Comparison of ENCODE assay signal across 8 cellular contexts in the genomic region with DNA sequence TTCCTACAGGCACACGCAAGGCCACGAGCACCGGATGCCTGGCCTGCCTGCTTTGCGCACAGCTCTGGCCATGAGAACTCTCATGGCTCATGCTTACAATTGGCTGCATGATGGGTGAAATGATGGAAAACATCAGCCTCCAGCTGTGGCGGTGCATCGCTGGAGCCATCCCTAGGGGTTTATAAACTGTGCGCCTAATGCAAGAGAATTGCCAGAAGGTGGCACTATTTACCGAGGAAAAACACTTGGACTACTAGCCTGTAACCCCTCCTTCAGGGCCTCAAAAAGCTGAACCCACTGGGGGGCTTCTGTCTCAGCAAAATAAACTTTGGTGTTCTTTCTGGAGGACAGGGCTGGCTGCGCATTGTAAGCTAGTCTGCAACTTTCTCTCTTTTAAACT. TPM values are rescaled to one million over a fixed set of nuclear protein-coding genes. Genes with fewer than 3 reads are reported as not detected.
DNase-seq lines count a peak whose midpoint lies in the region; ATAC-seq and TF ChIP-seq lines count a peak whose summit lies in the region.

No MANE protein-coding gene starts in this region.

- no peaks in the 10 kb centered on the region for H3K27me3 ChIP-seq in cardiac muscle cell
- H3K27me3 ChIP-seq in PC-3 (ENCODE audit: low read length), result no peaks in the 10 kb centered on the region

- no TSS peak for BruUV-seq in PC-3 (replicated peaks; lab: Mats Ljungman, UMichigan)

- DNase-seq in cardiac muscle cell (ENCODE audit: low read depth in 1 of 2, low spot score in 1 of 2), result peak; percentile 24 to 41
- DNase-seq in cardiac septum (ENCODE audit: low spot score), result no peak
- DNase-seq in PC-3, result peak; percentile 58
- peak; percentile 38 for DNase-seq in fibroblast of villous mesenchyme (ENCODE audit: low read depth)
- DNase-seq in activated T-cell treated with anti-CD3 and anti-CD28 coated beads, Interleukin-2, amount 50 U/mL, for 24 hours, result no peak

- H3F3A ChIP-seq in PC-3 (ENCODE audit: low read length, unreplicated experiment), result no peaks in the 10 kb centered on the region

- peaks cover 49% of the 10 kb centered on the region for H3K36me3 Mint-ChIP-seq in activated T-cell treated with anti-CD3 and anti-CD28 coated beads, Interleukin-2, amount 50 U/mL, for 24 hours (ENCODE audit: low read depth)

- H3K4me3 Mint-ChIP-seq in activated T-cell treated with anti-CD3 and anti-CD28 coated beads, Interleukin-2, amount 50 U/mL, for 24 hours, result no peak overlapping the region

- no peak overlapping the region for H3K4me3 ChIP-seq in cardiac muscle cell
- H3K4me3 ChIP-seq in PC-3 (ENCODE audit: low read length), result no peak overlapping the region
- H3K4me3 ChIP-seq in fibroblast of villous mesenchyme (ENCODE audit: low read depth, low read length), result no peak overlapping the region

- H3K4me1 Mint-ChIP-seq in activated T-cell treated with anti-CD3 and anti-CD28 coated beads, Interleukin-2, amount 50 U/mL, for 24 hours (ENCODE audit: low read depth), result no peaks in the 10 kb centered on the region

- CTCF ChIA-PET in PC-3 (lab: Charles Lee), result no interaction called here

- intact Hi-C loops in cardiac septum (cut with DNase I), result no loop called here
- intact Hi-C loops in PC-3 (cut with micrococcal nuclease), result loop anchor here (1.0 kb wide), 2 partner anchors 74 to 402 kb away; no protein-coding TSS in a partner anchor

- H3K9me3 Mint-ChIP-seq in activated T-cell treated with anti-CD3 and anti-CD28 coated beads, Interleukin-2, amount 50 U/mL, for 24 hours, result no peaks in the 10 kb centered on the region

- peak; percentile 54 for ATAC-seq in PC-3
- no peak for ATAC-seq in HG02678 (IDR thresholded peaks at IDR 0.05; ENCODE audit: unreplicated experiment)
- no peak for ATAC-seq in HG03520 (IDR thresholded peaks at IDR 0.05; ENCODE audit: unreplicated experiment)
- no peak for ATAC-seq in HG03378 (IDR thresholded peaks at IDR 0.05; ENCODE audit: unreplicated experiment)

- H3K9ac ChIP-seq in PC-3 (ENCODE audit: low read length), result no peak overlapping the region

- POLR2A ChIA-PET in PC-3 (lab: Charles Lee; ENCODE audit: unreplicated experiment), result no interaction called here

- H3K9me2 ChIP-seq in PC-3 (replicated peaks; ENCODE audit: low read length), result no peaks in the 10 kb centered on the region

- no peak overlapping the region for H3K4me2 ChIP-seq in PC-3 (ENCODE audit: low read length)

- no peak overlapping the region for H3K27ac Mint-ChIP-seq in activated T-cell treated with anti-CD3 and anti-CD28 coated beads, Interleukin-2, amount 50 U/mL, for 24 hours

- H3K79me2 ChIP-seq in PC-3 (ENCODE audit: low read length), result no peaks in the 10 kb centered on the region

- no peak overlapping the region for H2AFZ ChIP-seq in PC-3 (ENCODE audit: low read length)

- H3K36me3 ChIP-seq in cardiac muscle cell (no peaks in the 10 kb centered on the region), PC-3 (ENCODE audit: low read depth, low read length) (peaks cover 10% of the 10 kb centered on the region; the same call in 1 of the 2 replicates)

- peaks cover 4% of the 10 kb centered on the region for H3K27me3 Mint-ChIP-seq in activated T-cell treated with anti-CD3 and anti-CD28 coated beads, Interleukin-2, amount 50 U/mL, for 24 hours

- TF ChIP-seq CTCF in cardiac muscle cell (IDR thresholded peaks at IDR 0.05; ENCODE audit: low read depth, low read length) (peak; percentile 45), PC-3 (conservative IDR thresholded peaks at IDR 0.05; ENCODE audit: low read depth, low read length) (peak; percentile 78), fibroblast of villous mesenchyme (IDR thresholded peaks at IDR 0.05; ENCODE audit: insufficient read depth, low read depth, low read length) (peak; percentile 50)

- H3K27ac ChIP-seq in cardiac muscle cell (no peak overlapping the region), PC-3 (ENCODE audit: low read length) (no peak overlapping the region)

- H4K20me1 ChIP-seq in PC-3 (ENCODE audit: low read length), result no peaks in the 10 kb centered on the region

- H3K9me3 ChIP-seq in cardiac muscle cell (ENCODE audit: low read depth), result no peaks in the 10 kb centered on the region
- H3K9me3 ChIP-seq in PC-3 (ENCODE audit: low read length), result no peaks in the 10 kb centered on the region

- H3K4me1 ChIP-seq in cardiac muscle cell (ENCODE audit: low read depth) (no peaks in the 10 kb centered on the region), PC-3 (ENCODE audit: insufficient read depth, low read length) (no peaks in the 10 kb centered on the region)

RNA-seq across cellular contexts. Expression of a gene that starts 51.9 kb away (rescaled TPM):
- total RNA-seq in cardiac muscle cell (25.0 and 47.3 TPM in 2 replicates), cardiac septum (22.3 TPM), PC-3 (2014; rRNA removed) (24.6 and 35.5 TPM in 2 replicates), fibroblast of villous mesenchyme (8.1 and 8.2 TPM in 2 replicates)
- polyA plus RNA-seq in cardiac muscle cell, result 34.8 and 43.4 TPM in 2 replicates

Comparison
In these comparisons a context has a peak if more than half of its experiments do, and no peak if none do; other contexts are left out.
1. DNase-seq: peak in cardiac muscle cell (2 of 2), PC-3 (single experiment) and fibroblast of villous mesenchyme (single experiment); none in cardiac septum (single experiment) and activated T-cell treated with anti-CD3 and anti-CD28 coated beads, Interleukin-2, amount 50 U/mL, for 24 hours (single experiment).
2. Peak in every context shown above with its lines, with median percentiles within 50 percentile points of each other: CTCF ChIP-seq.